11 cellular contexts compared by ENCODE assay signal in the genomic region with DNA sequence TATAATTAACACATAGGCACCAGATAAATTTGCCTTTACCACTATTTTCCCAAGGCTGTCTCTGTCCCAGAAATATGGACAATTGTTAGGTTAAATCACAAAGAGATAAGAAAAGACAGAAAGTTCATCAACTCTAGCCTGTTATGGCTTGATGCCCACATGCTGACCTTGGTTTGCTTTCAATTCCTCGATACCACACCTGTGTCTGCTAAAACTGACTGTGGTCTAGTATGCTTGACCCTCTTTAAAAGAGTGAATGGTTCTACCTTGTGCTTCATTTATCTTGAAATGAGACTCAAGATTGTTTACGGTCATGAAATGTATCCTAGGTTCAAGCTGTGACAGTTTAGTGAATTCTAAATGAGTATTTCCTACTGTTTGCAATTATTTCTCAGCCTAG.
"Had no signal": no experiment of that assay in that cellular context is flagged by ENCODE, and none has a peak within 500 bp of the region (broad histone marks: within the 10 kb centered on the region; RNA-seq: fewer than 3 reads in every experiment).

No MANE protein-coding gene starts in this region.

- H3K27ac ChIP-seq: GM23248 had no signal

- FAIRE-seq: H1, H54 had no signal

- H3K36me3 ChIP-seq: HAP-1 had no signal

- H3K9me3 ChIP-seq: HAP-1 had no signal

- H3K4me3 Mint-ChIP-seq: GM23338, H9, HFFc6 had no signal

- H3K4me1 Mint-ChIP-seq: GM23338, H9 had no signal

- H3K27ac Mint-ChIP-seq: GM23338, H9, HFFc6 had no signal

- H3K9ac ChIP-seq: GM23248 had no signal

- H3K4me3 ChIP-seq: GM23248, GM23338, HAP-1 had no signal

- H3K4me1 ChIP-seq: HAP-1 had no signal

- DNase-seq: GM23248, GOT3, H7, H9, HCEC 1CT, HFFc6 had no signal

- H3K4me2 ChIP-seq: GM23338 had no signal

- ATAC-seq: GM23338, HCT116 had no signal

- H2AFZ ChIP-seq: GM23248, GM23338 had no signal
